ENCODE assay signal across 20 cellular contexts in the genomic region with DNA sequence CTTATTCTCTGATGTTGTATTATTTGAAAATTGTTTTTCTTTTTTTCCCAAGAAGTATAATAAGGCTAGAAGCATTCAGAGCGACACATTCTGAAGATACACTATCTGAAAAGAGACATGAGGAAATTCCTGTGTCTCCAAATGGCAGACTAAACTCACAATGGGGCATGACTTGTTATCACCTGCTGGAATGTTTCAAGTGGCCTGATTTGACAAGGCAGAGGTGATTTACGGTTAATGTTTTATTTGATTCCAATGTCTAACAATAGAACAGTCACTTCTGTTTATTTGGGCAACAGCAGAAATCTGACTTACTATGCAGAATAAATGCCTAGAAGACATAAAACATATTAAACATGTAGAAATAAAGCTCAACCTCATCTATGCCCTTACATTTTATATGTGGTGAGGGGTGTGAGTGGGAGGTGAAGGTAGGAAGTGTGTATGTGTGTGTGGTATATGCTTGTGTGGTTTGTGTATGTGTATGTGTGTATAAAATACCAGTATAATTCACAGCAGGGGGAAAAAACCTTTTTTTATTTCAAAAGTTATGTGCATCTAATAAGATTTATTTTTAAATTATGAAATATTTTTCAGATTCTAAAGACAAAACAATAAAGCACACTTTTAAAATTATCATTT.
"Had no signal": no experiment of that assay in that cellular context is flagged by ENCODE, and none has a peak within 500 bp of the region (broad histone marks: within the 10 kb centered on the region; RNA-seq: fewer than 3 reads in every experiment).

No MANE protein-coding gene starts in this region.

- H3K27me3 ChIP-seq: breast epithelium, esophagus muscularis mucosa, gastroesophageal sphincter, left lung, right lobe of liver, transverse colon had no signal

- H3K4me3 ChIP-seq: breast epithelium, esophagus muscularis mucosa, gastroesophageal sphincter, left lung, mucosa of descending colon, prostate gland, right lobe of liver, transverse colon had no signal

- H3K27ac ChIP-seq: breast epithelium, esophagus muscularis mucosa, gastroesophageal sphincter, left lung, prostate gland, right lobe of liver, transverse colon had no signal

- DNase-seq: activated CD4-positive, alpha-beta T cell treated with anti-CD3 and anti-CD28 coated beads, Interleukin-2, amount 10 ng/mL, durations not matched to agents 7 days and 5 days; activated CD8-positive, alpha-beta memory T cell treated with anti-CD3 and anti-CD28 coated beads, Interleukin-2, amount 50 U/mL, for 4 hours; activated effector memory CD4-positive, alpha-beta T cell treated with Interleukin-2 at 50 U/mL for 16 hours; activated naive CD4-positive, alpha-beta T cell treated with anti-CD3 and anti-CD28 coated beads, Interleukin-2, amount 50 U/mL, for 16 hours; activated T-cell treated with anti-CD3 and anti-CD28 coated beads, Interleukin-2, amount 50 U/mL, for 4 hours; aorta; effector CD4-positive, alpha-beta T cell; hippocampal formation; left lung; mucosa of descending colon; naive B cell; right lobe of liver; small intestine; stimulated activated CD4-positive, alpha-beta T cell treated with anti-CD3 and anti-CD28 coated beads, Interleukin-15, amount 100 ng/mL, for 24 hours; stimulated activated CD4-positive, alpha-beta T cell treated with anti-CD3 and anti-CD28 coated beads, Interleukin-2, amount 100 ng/mL, for 48 hours; transverse colon had no signal

- ATAC-seq: activated T-cell treated with anti-CD3 and anti-CD28 coated beads, Interleukin-2, amount 50 U/mL, for 4 hours; gastroesophageal sphincter; left lung; mucosa of descending colon; right lobe of liver had no signal

- H3K4me1 ChIP-seq: breast epithelium, esophagus muscularis mucosa, gastroesophageal sphincter, left lung, prostate gland, right lobe of liver, transverse colon had no signal

- H3K36me3 ChIP-seq: breast epithelium, esophagus muscularis mucosa, gastroesophageal sphincter, left lung, prostate gland, right lobe of liver, transverse colon had no signal

- H3K9me3 ChIP-seq: breast epithelium, esophagus muscularis mucosa, gastroesophageal sphincter, mucosa of descending colon, prostate gland, right lobe of liver, transverse colon had no signal
